ENCODE assay signal across 2 cellular contexts in genomic region chr13:41144576-41144975, GRCh38.
TF ChIP-seq lines count a peak whose summit lies in the region.

No MANE protein-coding gene starts in this region.

TF ChIP-seq in IMR-90, 13 proteins besides CTCF, POLR2A, EP300 and RAD21:
- TF ChIP-seq MAZ (IDR thresholded peaks at IDR 0.05; ENCODE audit: borderline replicate concordance, low read depth, low read length) (no peak), ELK1 (IDR thresholded peaks at IDR 0.05; ENCODE audit: borderline replicate concordance, low read depth, low read length) (no peak), MAFK (IDR thresholded peaks at IDR 0.05; ENCODE audit: low read depth, low read length) (no peak)

TF ChIP-seq in GM12878, 131 proteins besides CTCF, POLR2A, EP300 and RAD21:
- TF ChIP-seq ZNF622 (IDR thresholded peaks at IDR 0.05) (no peak), MYB (IDR thresholded peaks at IDR 0.05; ENCODE audit: borderline replicate concordance, low read depth, low read length) (no peak)
- TF ChIP-seq, protein P1, sequence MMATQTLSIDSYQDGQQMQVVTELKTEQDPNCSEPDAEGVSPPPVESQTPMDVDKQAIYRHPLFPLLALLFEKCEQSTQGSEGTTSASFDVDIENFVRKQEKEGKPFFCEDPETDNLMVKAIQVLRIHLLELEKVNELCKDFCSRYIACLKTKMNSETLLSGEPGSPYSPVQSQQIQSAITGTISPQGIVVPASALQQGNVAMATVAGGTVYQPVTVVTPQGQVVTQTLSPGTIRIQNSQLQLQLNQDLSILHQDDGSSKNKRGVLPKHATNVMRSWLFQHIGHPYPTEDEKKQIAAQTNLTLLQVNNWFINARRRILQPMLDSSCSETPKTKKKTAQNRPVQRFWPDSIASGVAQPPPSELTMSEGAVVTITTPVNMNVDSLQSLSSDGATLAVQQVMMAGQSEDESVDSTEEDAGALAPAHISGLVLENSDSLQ (IDR thresholded peaks at IDR 0.05): peak; percentile 24; the same call in 1 of the 2 replicates
